Comparison of ENCODE assay signal across 8 cellular contexts in genomic region chr5:171398660-171399059, GRCh38. TPM values are rescaled to one million over a fixed set of nuclear protein-coding genes. Genes with fewer than 3 reads are reported as not detected.
DNase-seq lines count a peak whose midpoint lies in the region; ATAC-seq, FAIRE-seq and TF ChIP-seq lines count a peak whose summit lies in the region.
"Not testable (repeated sequence)": the region's sequence is repeated elsewhere in the genome, so short reads cannot be mapped to it uniquely, and the experiment has no call there.

No MANE protein-coding gene starts in this region.

- POLR2A ChIA-PET in A549 (lab: Yijun Ruan, JAX), result interaction anchor here (1.0 kb wide), 1 partner anchor 11 kb away, joined by 13 read pairs; the partner anchor contains the start of gene NPM1
- POLR2A ChIA-PET in MCF 10A (lab: Yijun Ruan, JAX), result interaction anchor here (0.8 to 4.2 kb wide), 5 partner anchors 9 to 884 kb away, joined by 3 to 35 read pairs (median 4); partner anchors contain the start of gene NPM1

- H3K4me3 Mint-ChIP-seq in HFFc6, result 0 out of 2 replicates have a peak overlapping the region, but pooled peaks have one; percentile 20
- H3K4me3 Mint-ChIP-seq in activated naive CD4-positive, alpha-beta T cell treated with anti-CD3 and anti-CD28 coated beads, Interleukin-2, amount 50 U/mL, for 24 hours, result peak overlapping the region; percentile 42
- H3K4me3 Mint-ChIP-seq in MCF 10A (ENCODE audit: unreplicated experiment), result peak overlapping the region; percentile 28
- H3K4me3 Mint-ChIP-seq in neural crest cell, result peak overlapping the region; percentile 59
- H3K4me3 Mint-ChIP-seq in type B pancreatic cell, result not testable (repeated sequence)

- H3K36me3 Mint-ChIP-seq in HFFc6 (ENCODE audit: low read depth), result peaks cover 53% of the 10 kb centered on the region
- H3K36me3 Mint-ChIP-seq in activated naive CD4-positive, alpha-beta T cell treated with anti-CD3 and anti-CD28 coated beads, Interleukin-2, amount 50 U/mL, for 24 hours, result peaks cover 32% of the 10 kb centered on the region
- peaks cover 92% of the 10 kb centered on the region for H3K36me3 Mint-ChIP-seq in MCF 10A (ENCODE audit: insufficient read depth, unreplicated experiment)
- H3K36me3 Mint-ChIP-seq in neural crest cell (ENCODE audit: low read depth), result peaks cover 52% of the 10 kb centered on the region
- peaks cover 54% of the 10 kb centered on the region for H3K36me3 Mint-ChIP-seq in type B pancreatic cell

- intact Hi-C loops in MCF 10A (cut with micrococcal nuclease); Right ventricle myocardium inferior (cut with DNase I): not testable (repeated sequence)

- CTCF ChIA-PET in A549 (lab: Yijun Ruan, JAX) (interaction anchor here (1.0 to 1.7 kb wide), 3 partner anchors 10 to 20 kb away, joined by 3 to 5 read pairs (median 4); partner anchors contain the start of gene FGF18), MCF 10A (lab: Yijun Ruan, JAX) (interaction anchor here (0.6 kb wide), 1 partner anchor 28 kb away, joined by 4 read pairs; no protein-coding TSS in a partner anchor)

- H3K9me3 Mint-ChIP-seq in HFFc6; activated naive CD4-positive, alpha-beta T cell treated with anti-CD3 and anti-CD28 coated beads, Interleukin-2, amount 50 U/mL, for 24 hours; MCF 10A (ENCODE audit: unreplicated experiment); neural crest cell; type B pancreatic cell: not testable (repeated sequence)

- not testable (repeated sequence) for TF ChIP-seq RAD21 in A549 (conservative IDR thresholded peaks at IDR 0.05 in 1 of 2, IDR thresholded peaks at IDR 0.05 in 1 of 2)

- peaks cover 79% of the 10 kb centered on the region for H3K4me1 ChIP-seq in A549

- not testable (repeated sequence) for BruUV-seq in MCF 10A (replicated peaks; lab: Mats Ljungman, UMichigan)

- ATAC-seq in A549, result peak in 1 of 2 experiments; percentile 23; a peak in 4 of 6 replicates
- ATAC-seq in activated CD4-positive, CD25-positive, alpha-beta regulatory T cell treated with anti-CD3 and anti-CD28 coated beads, Interleukin-2, amount 50 U/mL, for 24 hours, result peak; percentile 21 to 23
- ATAC-seq in Right ventricle myocardium inferior, result peak; percentile 17

- 87% methylated on average over 9 of the region's 9 CpGs for WGBS in A549 (ENCODE audit: missing lambda C conversion rate)

- TF ChIP-seq POLR2A in A549 (IDR thresholded peaks at IDR 0.05; ENCODE audit: low read length), result not testable (repeated sequence)

- H3K4me2 ChIP-seq in A549, result peak overlapping the region; percentile 26

- not testable (repeated sequence) for H3K27ac ChIP-seq in A549

- FAIRE-seq in A549 (lab: Jason Lieb, UNC), result not testable (repeated sequence)

- H3K4me1 Mint-ChIP-seq in HFFc6 (ENCODE audit: low read depth) (peaks cover 43% of the 10 kb centered on the region), MCF 10A (ENCODE audit: insufficient read depth, unreplicated experiment) (peaks cover 41% of the 10 kb centered on the region), neural crest cell (peaks cover 32% of the 10 kb centered on the region)
- H3K4me1 Mint-ChIP-seq in activated naive CD4-positive, alpha-beta T cell treated with anti-CD3 and anti-CD28 coated beads, Interleukin-2, amount 50 U/mL, for 24 hours, result peaks cover 48% of the 10 kb centered on the region
- not testable (repeated sequence) for H3K4me1 Mint-ChIP-seq in type B pancreatic cell (ENCODE audit: unreplicated experiment)

- not testable (repeated sequence) for H3K9me3 ChIP-seq in A549

- DNase-seq in A549 (ENCODE audit: low read depth in 1 of 2, low spot score in 1 of 2); HFFc6; Right ventricle myocardium inferior (ENCODE audit: missing footprints); neural crest cell (ENCODE audit: low read depth, low spot score); type B pancreatic cell (ENCODE audit: extremely low spot score, unreplicated experiment): not testable (repeated sequence)
- peak; percentile 12 for DNase-seq in MCF 10A (ENCODE audit: unreplicated experiment)

- H3K27ac Mint-ChIP-seq in HFFc6 (peak overlapping the region; percentile 69), MCF 10A (ENCODE audit: low read depth, unreplicated experiment) (peak overlapping the region; percentile 54), type B pancreatic cell (peak overlapping the region; percentile 42)
- not testable (repeated sequence) for H3K27ac Mint-ChIP-seq in activated naive CD4-positive, alpha-beta T cell treated with anti-CD3 and anti-CD28 coated beads, Interleukin-2, amount 50 U/mL, for 24 hours; neural crest cell (ENCODE audit: unreplicated experiment)

- not testable (repeated sequence) for H3K27me3 Mint-ChIP-seq in HFFc6 (ENCODE audit: insufficient read depth); activated naive CD4-positive, alpha-beta T cell treated with anti-CD3 and anti-CD28 coated beads, Interleukin-2, amount 50 U/mL, for 24 hours; MCF 10A (ENCODE audit: insufficient read depth, unreplicated experiment); neural crest cell (ENCODE audit: low read depth); type B pancreatic cell

- TF ChIP-seq CTCF in A549 (IDR thresholded peaks at IDR 0.05); HFFc6 (IDR thresholded peaks at IDR 0.05); MCF 10A (IDR thresholded peaks at IDR 0.05; ENCODE audit: unreplicated experiment); neural crest cell (conservative IDR thresholded peaks at IDR 0.05); type B pancreatic cell (conservative IDR thresholded peaks at IDR 0.05): not testable (repeated sequence)

- TF ChIP-seq EP300 in A549 (IDR thresholded peaks at IDR 0.05), result not testable (repeated sequence)

- not testable (repeated sequence) for H3K4me3 ChIP-seq in A549

RNA-seq across cellular contexts. Expression of gene NPM1, which starts 11.0 kb away (rescaled TPM):
- polyA plus RNA-seq in A549 (2011; rRNA removed), result 2,566 and 3,380 TPM in 2 replicates
- polyA plus RNA-seq in A549 (2012; cell fraction: cytosol; rRNA removed), result 3,631 and 5,963 TPM in 2 replicates
- 379 and 644 TPM in 2 replicates for polyA plus RNA-seq in A549 (2012; cell fraction: nucleus; rRNA removed)
- 4,830 to 6,153 TPM (median 5,196 TPM) in 3 replicates for polyA plus RNA-seq in A549 (2017; fragmentation: RNase III; extraction: RNeasy Plus Mini Kit Qiagen cat#74134 plus additional on column Dnase treatment)
- polyA minus RNA-seq in A549 (2011; rRNA and poly(A)+ RNA removed), result 928 and 1,367 TPM in 2 replicates
- 1,000 to 10,000 TPM; 1,557 to 2,328 (median 1,897) TPM for total RNA-seq in HFFc6 (2021; fragmentation: NEBNext Ultra II Directional; extraction: Animal tissue kit (Norgen Biotek cat#: 25700))
- total RNA-seq in MCF 10A (2022), result 3,249 and 4,548 TPM in 2 replicates
- total RNA-seq in Right ventricle myocardium inferior, result 365 TPM
- 2,514 and 2,574 TPM in 2 replicates for total RNA-seq in neural crest cell
- total RNA-seq in type B pancreatic cell (ENCODE audit: low replicate concordance), result 1,253 and 1,650 TPM in 2 replicates

RNA-seq across cellular contexts. Expression of gene FGF18, which starts 20.8 kb away (rescaled TPM):
- polyA plus RNA-seq in A549 (2011; rRNA removed) (0.11 and 0.16 TPM in 2 replicates), A549 (2017; fragmentation: RNase III; extraction: RNeasy Plus Mini Kit Qiagen cat#74134 plus additional on column Dnase treatment) (0.09 to 0.34 TPM (median 0.18 TPM) in 3 replicates)
- polyA plus RNA-seq in A549 (2012; cell fraction: cytosol; rRNA removed), result 0.17 and 0.19 TPM in 2 replicates
- 0.41 and 0.86 TPM in 2 replicates for polyA plus RNA-seq in A549 (2012; cell fraction: nucleus; rRNA removed)
- polyA minus RNA-seq in A549 (2011; rRNA and poly(A)+ RNA removed), result not detected in 2 replicates
- under 1 TPM in 2 of 6 experiments, not detected in 4; 0.16 to 0.17 TPM for total RNA-seq in HFFc6 (2021; fragmentation: NEBNext Ultra II Directional; extraction: Animal tissue kit (Norgen Biotek cat#: 25700))
- total RNA-seq in MCF 10A (2022) (not detected in 2 replicates), Right ventricle myocardium inferior (10.1 TPM), neural crest cell (2.4 TPM in 2 replicates), type B pancreatic cell (ENCODE audit: low replicate concordance) (1.7 and 3.2 TPM in 2 replicates)
